ENCODE assay signal across 1 cellular context in the genomic region with DNA sequence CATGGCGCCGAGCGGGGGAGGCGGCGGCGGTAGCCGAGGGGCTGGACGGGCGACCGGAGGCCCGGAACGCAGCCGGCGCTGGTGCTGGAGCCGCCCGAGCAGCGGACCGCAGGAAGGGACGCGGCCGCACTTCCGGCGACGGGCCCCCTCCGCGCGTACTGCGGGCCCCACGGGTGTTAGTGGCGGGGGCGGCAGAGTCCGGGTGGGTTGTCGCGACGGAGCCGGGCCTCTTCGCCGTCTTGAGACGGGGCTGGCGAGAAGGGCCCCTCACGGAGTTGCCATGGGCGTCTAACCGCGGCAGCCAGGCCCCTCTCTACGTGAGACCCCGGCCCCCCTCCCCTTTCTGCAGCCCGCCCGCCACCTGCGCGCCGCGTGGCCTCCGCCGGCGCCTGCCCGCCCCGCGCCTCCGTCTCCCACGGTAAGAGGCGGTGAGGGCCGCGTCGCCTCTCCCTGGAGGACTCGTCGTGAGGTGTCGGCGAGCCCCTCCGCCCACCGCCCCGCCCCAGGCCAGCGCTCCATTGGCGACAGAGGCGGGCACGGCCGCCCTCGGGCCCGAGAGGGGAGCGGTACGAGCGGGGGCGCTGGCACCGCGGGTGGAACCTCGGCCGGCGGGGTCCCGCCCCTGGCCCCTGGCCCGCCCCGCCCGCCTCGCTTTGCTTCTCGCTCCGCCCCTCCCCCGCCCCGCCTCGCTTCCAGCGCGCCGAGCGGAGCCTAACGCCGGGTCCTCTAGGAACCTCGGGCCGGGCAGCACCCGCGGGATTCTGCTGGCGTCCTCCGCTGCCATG.
A peak's percentile ranks its signal among the peaks of the same experiment; 100 is the strongest.
TF ChIP-seq lines count a peak whose summit lies in the region.

A gene with protein sequence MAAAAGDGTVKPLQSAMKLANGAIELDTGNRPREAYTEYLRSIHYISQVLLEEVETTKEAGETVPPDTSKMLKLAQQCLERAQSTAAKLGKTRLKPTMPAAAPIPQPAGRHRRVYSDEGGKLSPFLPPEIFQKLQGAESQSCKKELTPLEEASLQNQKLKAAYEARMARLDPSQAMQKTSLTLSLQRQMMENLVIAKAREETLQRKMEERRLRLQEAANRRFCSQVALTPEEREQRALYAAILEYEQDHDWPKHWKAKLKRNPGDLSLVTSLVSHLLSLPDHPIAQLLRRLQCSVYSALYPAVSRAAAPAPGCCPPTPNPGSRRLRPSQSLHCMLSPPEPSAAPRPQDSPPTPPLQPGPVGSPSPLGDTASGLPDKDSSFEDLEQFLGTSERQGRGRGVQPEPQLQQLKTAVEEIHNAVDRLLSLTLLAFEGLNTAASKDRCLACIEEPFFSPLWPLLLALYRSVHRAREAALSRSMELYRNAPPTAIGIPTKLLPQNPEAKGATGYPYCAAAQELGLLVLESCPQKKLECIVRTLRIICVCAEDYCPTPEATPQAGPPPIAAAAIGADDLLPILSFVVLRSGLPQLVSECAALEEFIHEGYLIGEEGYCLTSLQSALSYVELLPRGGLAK (minus strand): TSS at position 40 of the 785 bp plus-strand sequence. CDS start 37 bp downstream, at position 3.
A gene with protein sequence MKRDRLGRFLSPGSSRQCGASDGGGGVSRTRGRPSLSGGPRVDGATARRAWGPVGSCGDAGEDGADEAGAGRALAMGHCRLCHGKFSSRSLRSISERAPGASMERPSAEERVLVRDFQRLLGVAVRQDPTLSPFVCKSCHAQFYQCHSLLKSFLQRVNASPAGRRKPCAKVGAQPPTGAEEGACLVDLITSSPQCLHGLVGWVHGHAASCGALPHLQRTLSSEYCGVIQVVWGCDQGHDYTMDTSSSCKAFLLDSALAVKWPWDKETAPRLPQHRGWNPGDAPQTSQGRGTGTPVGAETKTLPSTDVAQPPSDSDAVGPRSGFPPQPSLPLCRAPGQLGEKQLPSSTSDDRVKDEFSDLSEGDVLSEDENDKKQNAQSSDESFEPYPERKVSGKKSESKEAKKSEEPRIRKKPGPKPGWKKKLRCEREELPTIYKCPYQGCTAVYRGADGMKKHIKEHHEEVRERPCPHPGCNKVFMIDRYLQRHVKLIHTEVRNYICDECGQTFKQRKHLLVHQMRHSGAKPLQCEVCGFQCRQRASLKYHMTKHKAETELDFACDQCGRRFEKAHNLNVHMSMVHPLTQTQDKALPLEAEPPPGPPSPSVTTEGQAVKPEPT (plus strand): TSS at position 679 of the 785 bp plus-strand sequence. CDS start 104 bp downstream, at position 783.

TF ChIP-seq in PFSK-1, 5 proteins besides CTCF, POLR2A, EP300 and RAD21 (continued from another document):
- TF ChIP-seq, protein P1, sequence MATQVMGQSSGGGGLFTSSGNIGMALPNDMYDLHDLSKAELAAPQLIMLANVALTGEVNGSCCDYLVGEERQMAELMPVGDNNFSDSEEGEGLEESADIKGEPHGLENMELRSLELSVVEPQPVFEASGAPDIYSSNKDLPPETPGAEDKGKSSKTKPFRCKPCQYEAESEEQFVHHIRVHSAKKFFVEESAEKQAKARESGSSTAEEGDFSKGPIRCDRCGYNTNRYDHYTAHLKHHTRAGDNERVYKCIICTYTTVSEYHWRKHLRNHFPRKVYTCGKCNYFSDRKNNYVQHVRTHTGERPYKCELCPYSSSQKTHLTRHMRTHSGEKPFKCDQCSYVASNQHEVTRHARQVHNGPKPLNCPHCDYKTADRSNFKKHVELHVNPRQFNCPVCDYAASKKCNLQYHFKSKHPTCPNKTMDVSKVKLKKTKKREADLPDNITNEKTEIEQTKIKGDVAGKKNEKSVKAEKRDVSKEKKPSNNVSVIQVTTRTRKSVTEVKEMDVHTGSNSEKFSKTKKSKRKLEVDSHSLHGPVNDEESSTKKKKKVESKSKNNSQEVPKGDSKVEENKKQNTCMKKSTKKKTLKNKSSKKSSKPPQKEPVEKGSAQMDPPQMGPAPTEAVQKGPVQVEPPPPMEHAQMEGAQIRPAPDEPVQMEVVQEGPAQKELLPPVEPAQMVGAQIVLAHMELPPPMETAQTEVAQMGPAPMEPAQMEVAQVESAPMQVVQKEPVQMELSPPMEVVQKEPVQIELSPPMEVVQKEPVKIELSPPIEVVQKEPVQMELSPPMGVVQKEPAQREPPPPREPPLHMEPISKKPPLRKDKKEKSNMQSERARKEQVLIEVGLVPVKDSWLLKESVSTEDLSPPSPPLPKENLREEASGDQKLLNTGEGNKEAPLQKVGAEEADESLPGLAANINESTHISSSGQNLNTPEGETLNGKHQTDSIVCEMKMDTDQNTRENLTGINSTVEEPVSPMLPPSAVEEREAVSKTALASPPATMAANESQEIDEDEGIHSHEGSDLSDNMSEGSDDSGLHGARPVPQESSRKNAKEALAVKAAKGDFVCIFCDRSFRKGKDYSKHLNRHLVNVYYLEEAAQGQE (IDR thresholded peaks at IDR 0.05; ENCODE audit: insufficient read depth in 1 of 2, low read depth in 2 of 2, low read length in 2 of 2), result no peak
- TF ChIP-seq POLR2AphosphoS5 (IDR thresholded peaks at IDR 0.05; ENCODE audit: low read depth, low read length), result peak; percentile 33
